8 cellular contexts compared by ENCODE assay signal in the genomic region with DNA sequence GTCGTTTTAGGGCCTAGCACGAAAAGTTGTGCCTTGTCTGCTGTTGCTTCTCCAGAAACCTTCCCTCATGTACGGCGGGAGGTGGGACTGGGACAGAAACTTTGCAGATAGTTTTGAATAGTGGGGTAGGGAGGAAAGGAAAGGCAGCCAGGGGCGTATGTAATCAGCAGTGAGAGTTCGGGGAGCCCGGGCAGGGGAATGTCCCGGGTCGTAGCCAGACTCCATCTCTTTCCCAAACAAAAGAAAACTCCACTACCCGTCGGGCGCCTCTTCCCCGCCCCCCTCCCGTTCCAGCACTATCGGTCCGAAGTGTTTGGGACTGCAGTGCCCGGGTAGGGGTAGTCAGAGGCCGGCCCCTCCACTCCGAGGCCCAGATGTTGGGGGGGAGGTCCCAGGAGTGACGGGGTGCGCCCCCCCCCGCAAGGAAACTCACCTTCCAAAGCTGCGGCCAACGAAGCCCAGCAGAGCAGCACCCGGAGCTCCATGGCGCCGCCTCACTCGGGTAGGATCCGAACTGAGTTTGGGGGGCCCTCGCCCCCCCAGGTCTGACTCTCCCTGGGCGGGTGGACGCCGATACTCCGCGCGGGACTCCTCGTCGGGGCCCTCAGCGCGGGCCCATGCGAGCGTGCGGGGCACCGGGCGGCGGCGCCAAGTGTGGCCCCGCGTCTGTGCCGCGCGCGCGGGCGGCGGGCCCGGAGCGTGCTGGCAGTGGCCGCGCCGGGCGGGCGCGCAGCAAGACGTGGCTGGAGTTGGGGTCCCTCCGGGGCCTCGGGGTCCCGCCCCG. TPM values are rescaled to one million over a fixed set of nuclear protein-coding genes. Genes with fewer than 3 reads are reported as not detected.
A peak's percentile ranks its signal among the peaks of the same experiment; 100 is the strongest.
DNase-seq lines count a peak whose midpoint lies in the region; ATAC-seq and TF ChIP-seq lines count a peak whose summit lies in the region.

No MANE protein-coding gene starts in this region.

- intact Hi-C loops in Calu3 (cut with micrococcal nuclease; ENCODE audit: unreplicated experiment) (loop anchor here (1.0 kb wide), 1 partner anchor 121 kb away; no protein-coding TSS in a partner anchor), esophagus squamous epithelium (cut with DNase I) (no loop called here)

- no peaks in the 10 kb centered on the region for H3K27me3 Mint-ChIP-seq in Calu3 (ENCODE audit: unreplicated experiment)

- POLR2A ChIA-PET in RWPE1 (lab: Yijun Ruan, JAX; ENCODE audit: low non-redundant PET): interaction anchor here (0.6 kb wide), 1 partner anchor 24 kb away, joined by 3 read pairs; no protein-coding TSS in a partner anchor

- CTCF ChIA-PET in Calu3 (lab: Charles Lee): interaction anchor here (0.6 to 2.4 kb wide), 9 partner anchors 25 to 724 kb away, joined by 3 to 15 read pairs (median 4); partner anchors contain the start of genes POP7 and SLC12A9
- CTCF ChIA-PET in RWPE1 (lab: Yijun Ruan, JAX): interaction anchor here (0.5 to 2.3 kb wide), 7 partner anchors 20 to 121 kb away, joined by 3 to 12 read pairs (median 3); partner anchors contain the start of genes EPO and POP7

- H3K4me3 Mint-ChIP-seq in Calu3 (ENCODE audit: low read depth, unreplicated experiment): peak overlapping the region; percentile 92

- peak overlapping the region; percentile 77 for H3K23ac ChIP-seq in neuronal stem cell (ENCODE audit: low read depth, low read length, poor library complexity)

- peaks cover 36% of the 10 kb centered on the region for H3K4me1 Mint-ChIP-seq in Calu3 (ENCODE audit: low read depth, unreplicated experiment)

- H2BK5ac ChIP-seq in neuronal stem cell (ENCODE audit: low read length): no peak overlapping the region

- H3K4ac ChIP-seq in neuronal stem cell (ENCODE audit: low read length): peak overlapping the region; percentile 9

- peak overlapping the region; percentile 92 for H3K27ac ChIP-seq in RWPE1
- H3K27ac ChIP-seq in esophagus squamous epithelium: peak overlapping the region; percentile 80 to 95 (median 90)
- H3K27ac ChIP-seq in neuronal stem cell (replicated peaks; ENCODE audit: low read length): peak overlapping the region; percentile 66

- H3K36me3 Mint-ChIP-seq in Calu3 (ENCODE audit: insufficient read depth, unreplicated experiment): peaks cover 52% of the 10 kb centered on the region

- no peak for TF ChIP-seq CTCF in Calu3 (IDR thresholded peaks at IDR 0.05; ENCODE audit: unreplicated experiment)
- no peak for TF ChIP-seq CTCF in RWPE1 (conservative IDR thresholded peaks at IDR 0.05; ENCODE audit: low read depth)
- no peak for TF ChIP-seq CTCF in esophagus squamous epithelium (IDR thresholded peaks at IDR 0.05)

- ATAC-seq in HG02798 (IDR thresholded peaks at IDR 0.05; ENCODE audit: poor library complexity, unreplicated experiment) (no peak), HG03135 (IDR thresholded peaks at IDR 0.05; ENCODE audit: unreplicated experiment) (no peak)

- H3K4me2 ChIP-seq in neuronal stem cell (ENCODE audit: insufficient read depth, low read length, poor library complexity, severe bottlenecking): peak overlapping the region; percentile 83

- peak overlapping the region; percentile 65 to 94 (median 74) for H3K4me3 ChIP-seq in esophagus squamous epithelium
- H3K4me3 ChIP-seq in neuronal stem cell (ENCODE audit: low read length in 2 of 2): peak overlapping the region; percentile 94 to 99

- TF ChIP-seq POLR2A in esophagus squamous epithelium (IDR thresholded peaks at IDR 0.05): no peak

- peak overlapping the region; percentile 93 for H2BK15ac ChIP-seq in neuronal stem cell (ENCODE audit: low read length)

- no peaks in the 10 kb centered on the region for H3K9me3 Mint-ChIP-seq in Calu3 (ENCODE audit: low read depth, unreplicated experiment)

- H3K9ac ChIP-seq in neuronal stem cell (ENCODE audit: low read depth, low read length, poor library complexity): peak overlapping the region; percentile 89

- peaks cover 21 to 46% (median 24%) of the 10 kb centered on the region in 3 donors for H3K4me1 ChIP-seq in esophagus squamous epithelium
- H3K4me1 ChIP-seq in neuronal stem cell (ENCODE audit: control insufficient read depth in 2 of 2, insufficient read depth in 1 of 2, low read depth in 1 of 2, low read length in 2 of 2): peaks cover 10 to 14% of the 10 kb centered on the region in 2 donors

- WGBS in esophagus squamous epithelium, 2 donors: 1 to 7% methylated on average over 7 to 14 of the region's 69 CpGs
- WGBS in neuronal stem cell (ENCODE audit: extremely low coverage in 2 of 2, insufficient read length in 2 of 2, insufficient replicate concordance in 1 of 2), 2 donors: no CpG with 5 or more reads among the region's 69 CpGs

- peak overlapping the region; percentile 96 for H2AK5ac ChIP-seq in neuronal stem cell (ENCODE audit: low read depth, low read length)

- H3K36me3 ChIP-seq in esophagus squamous epithelium: peaks cover 13 to 26% (median 19%) of the 10 kb centered on the region in 3 donors
- peaks cover 30 to 41% of the 10 kb centered on the region in 2 donors for H3K36me3 ChIP-seq in neuronal stem cell (replicated peaks in 1 of 2; ENCODE audit: control insufficient read depth in 2 of 2, insufficient read depth in 2 of 2, low read length in 2 of 2)

- H3K14ac ChIP-seq in neuronal stem cell (ENCODE audit: low read length): peak overlapping the region; percentile 78

- H3K27me3 ChIP-seq in esophagus squamous epithelium (peaks cover 0 to 25% (median 0%) of the 10 kb centered on the region in 4 donors), neuronal stem cell (ENCODE audit: control insufficient read depth in 3 of 3, insufficient read depth in 3 of 3, low read depth in 1 of 3, low read length in 3 of 3) (no peaks in the 10 kb centered on the region)

- H3K79me1 ChIP-seq in neuronal stem cell (ENCODE audit: low read depth, low read length): peaks cover 16% of the 10 kb centered on the region

- H3K9me3 ChIP-seq in esophagus squamous epithelium (no peaks in the 10 kb centered on the region), neuronal stem cell (replicated peaks in 1 of 2; ENCODE audit: control insufficient read depth in 2 of 2, insufficient read depth in 1 of 2, low read depth in 1 of 2, low read length in 2 of 2) (peaks cover 0 to 2% of the 10 kb centered on the region in 2 donors)

- peak overlapping the region; percentile 9 for H4K8ac ChIP-seq in neuronal stem cell (ENCODE audit: low read depth, low read length)

- peak overlapping the region; percentile 85 for H3K27ac Mint-ChIP-seq in Calu3 (ENCODE audit: unreplicated experiment)

- no peak overlapping the region for H2BK12ac ChIP-seq in neuronal stem cell (ENCODE audit: low read length)

- DNase-seq in Calu3 (no peak), RWPE1 (ENCODE audit: low spot score) (no peak), esophagus squamous epithelium (lab: John Stamatoyannopoulos, UW) (no peak), neuronal stem cell (ENCODE audit: low spot score) (no peak), NCI-H82 (lab: John Stamatoyannopoulos, UW) (no peak), cortex of kidney (lab: John Stamatoyannopoulos, UW) (no peak)

- H2BK120ac ChIP-seq in neuronal stem cell (ENCODE audit: low read depth, low read length): no peak overlapping the region

- H4K91ac ChIP-seq in neuronal stem cell (ENCODE audit: low read depth, low read length, poor library complexity): no peak overlapping the region

- H2AFZ ChIP-seq in neuronal stem cell (ENCODE audit: low read length): peak overlapping the region; percentile 96

- peak overlapping the region; percentile 97 for H3K18ac ChIP-seq in neuronal stem cell (ENCODE audit: low read length)

- BruUV-seq in Calu3 (replicated peaks; lab: Mats Ljungman, UMichigan): no TSS peak

RNA-seq across cellular contexts. Expression of gene EPHB4, which starts 0.6 kb away (rescaled TPM):
- total RNA-seq in Calu3 (2022) (63.7 and 72.4 TPM in 2 replicates), esophagus squamous epithelium (10 to 100 TPM; 29.1 to 55.0 (median 36.5) TPM)
- 55.9 TPM for polyA plus RNA-seq in neuronal stem cell (2013, experiment 1 of 2)
- polyA plus RNA-seq in neuronal stem cell (2013, experiment 2 of 2): 55.0 TPM

RNA-seq across cellular contexts. Expression of gene SLC12A9, which starts 25.8 kb away (rescaled TPM):
- total RNA-seq in Calu3 (2022) (29.9 and 36.6 TPM in 2 replicates), esophagus squamous epithelium (10 to 100 TPM in 3 of 4 donors, 1 to 10 TPM in 1; 9.9 to 19.6 (median 17.3) TPM)
- 11.0 TPM for polyA plus RNA-seq in neuronal stem cell (2013, experiment 1 of 2)
- 9.5 TPM for polyA plus RNA-seq in neuronal stem cell (2013, experiment 2 of 2)

RNA-seq across cellular contexts. Expression of gene TRIP6, which starts 40.4 kb away (rescaled TPM):
- 50.0 and 63.5 TPM in 2 replicates for total RNA-seq in Calu3 (2022)
- 100 to 1,000 TPM in 2 of 4 donors, 10 to 100 TPM in 2; 81.4 to 109 (median 93.7) TPM for total RNA-seq in esophagus squamous epithelium
- polyA plus RNA-seq in neuronal stem cell (2013, experiment 1 of 2): 34.6 TPM
- polyA plus RNA-seq in neuronal stem cell (2013, experiment 2 of 2): 35.8 TPM

RNA-seq across cellular contexts. Expression of gene SRRT, which starts 48.2 kb away (rescaled TPM):
- 151 and 157 TPM in 2 replicates for total RNA-seq in Calu3 (2022)
- 10 to 100 TPM; 53.8 to 91.0 (median 68.4) TPM for total RNA-seq in esophagus squamous epithelium
- 97.6 TPM for polyA plus RNA-seq in neuronal stem cell (2013, experiment 1 of 2)
- polyA plus RNA-seq in neuronal stem cell (2013, experiment 2 of 2): 99.4 TPM
